Comparison of ENCODE assay signal across 8 cellular contexts in genomic region chr12:124457287-124458219, GRCh38.
DNase-seq lines count a peak whose midpoint lies in the region; ATAC-seq and TF ChIP-seq lines count a peak whose summit lies in the region.

No MANE protein-coding gene starts in this region.

- H4K91ac ChIP-seq in neuronal stem cell (ENCODE audit: low read depth, low read length, poor library complexity), result peak overlapping the region; percentile 85

- H2AFZ ChIP-seq in neuronal stem cell (ENCODE audit: low read length), result no peak overlapping the region

- peaks cover 17 to 18% of the 10 kb centered on the region in 2 donors for H3K4me1 ChIP-seq in neuronal stem cell (ENCODE audit: control insufficient read depth in 2 of 2, insufficient read depth in 1 of 2, low read depth in 1 of 2, low read length in 2 of 2)

- H3K4me2 ChIP-seq in neuronal stem cell (ENCODE audit: insufficient read depth, low read length, poor library complexity, severe bottlenecking), result peak overlapping the region; percentile 11

- H3K4me3 Mint-ChIP-seq in activated CD4-positive, alpha-beta memory T cell treated with anti-CD3 and anti-CD28 coated beads for 36 hours, result peak overlapping the region; percentile 55

- intact Hi-C loops in activated CD4-positive, alpha-beta memory T cell treated with anti-CD3 and anti-CD28 coated beads for 36 hours (cut with micrococcal nuclease), result loop anchor here (1.0 to 10.0 kb wide), 3 partner anchors 9 to 457 kb away; partner anchors contain the start of genes NCOR2 and UBC

- TF ChIP-seq POLR2A in GM15510 (IDR thresholded peaks at IDR 0.05; ENCODE audit: borderline replicate concordance, extremely low read depth, insufficient read length), result peak; percentile 34

- H3K27ac ChIP-seq in neuronal stem cell (replicated peaks; ENCODE audit: low read length), result no peak overlapping the region

- H3K27me3 ChIP-seq in neuronal stem cell (ENCODE audit: control insufficient read depth in 3 of 3, insufficient read depth in 3 of 3, low read depth in 1 of 3, low read length in 3 of 3), result no peaks in the 10 kb centered on the region

- H2BK5ac ChIP-seq in neuronal stem cell (ENCODE audit: low read length), result peak overlapping the region; percentile 53

- H3K18ac ChIP-seq in neuronal stem cell (ENCODE audit: low read length), result peak overlapping the region; percentile 93

- CTCF ChIA-PET in activated CD4-positive, alpha-beta memory T cell treated with anti-CD3 and anti-CD28 coated beads for 36 hours (lab: Charles Lee), result interaction anchor here (1.0 to 3.0 kb wide), 2 partner anchors 8 to 88 kb away, joined by 3 to 15 read pairs; no protein-coding TSS in a partner anchor

- H3K79me1 ChIP-seq in neuronal stem cell (ENCODE audit: low read depth, low read length), result peaks cover 4% of the 10 kb centered on the region

- peaks cover 3% of the 10 kb centered on the region for H3K9me3 Mint-ChIP-seq in activated CD4-positive, alpha-beta memory T cell treated with anti-CD3 and anti-CD28 coated beads for 36 hours

- H3K27ac Mint-ChIP-seq in activated CD4-positive, alpha-beta memory T cell treated with anti-CD3 and anti-CD28 coated beads for 36 hours, result peak overlapping the region; percentile 70

- H3K23ac ChIP-seq in neuronal stem cell (ENCODE audit: low read depth, low read length, poor library complexity), result peak overlapping the region; percentile 73

- H3K4me3 ChIP-seq in neuronal stem cell (ENCODE audit: low read length in 2 of 2), result no peak overlapping the region

- H3K4me1 Mint-ChIP-seq in activated CD4-positive, alpha-beta memory T cell treated with anti-CD3 and anti-CD28 coated beads for 36 hours (ENCODE audit: low read depth), result peaks cover 38% of the 10 kb centered on the region

- H3K27me3 Mint-ChIP-seq in activated CD4-positive, alpha-beta memory T cell treated with anti-CD3 and anti-CD28 coated beads for 36 hours, result no peaks in the 10 kb centered on the region

- peak overlapping the region; percentile 100 for H3K14ac ChIP-seq in neuronal stem cell (ENCODE audit: low read length)

- peak overlapping the region; percentile 96 for H4K8ac ChIP-seq in neuronal stem cell (ENCODE audit: low read depth, low read length)

- peak overlapping the region; percentile 97 for H3K4ac ChIP-seq in neuronal stem cell (ENCODE audit: low read length)

- no CpG with 5 or more reads among the region's 37 CpGs for WGBS in neuronal stem cell (ENCODE audit: extremely low coverage in 2 of 2, insufficient read length in 2 of 2, insufficient replicate concordance in 1 of 2), 2 donors

- peak overlapping the region; percentile 58 for H2BK12ac ChIP-seq in neuronal stem cell (ENCODE audit: low read length)

- peaks cover 0 to 2% of the 10 kb centered on the region in 2 donors for H3K9me3 ChIP-seq in neuronal stem cell (replicated peaks in 1 of 2; ENCODE audit: control insufficient read depth in 2 of 2, insufficient read depth in 1 of 2, low read depth in 1 of 2, low read length in 2 of 2)

- ATAC-seq in HG03460 (IDR thresholded peaks at IDR 0.05; ENCODE audit: unreplicated experiment), result peak; percentile 29
- ATAC-seq in HG03025 (IDR thresholded peaks at IDR 0.05; ENCODE audit: low FRiP score, unreplicated experiment), result no peak

- POLR2A ChIA-PET in activated CD4-positive, alpha-beta memory T cell treated with anti-CD3 and anti-CD28 coated beads for 36 hours (lab: Charles Lee), result no interaction called here

- no peak overlapping the region for H2BK15ac ChIP-seq in neuronal stem cell (ENCODE audit: low read length)

- H3K36me3 ChIP-seq in neuronal stem cell (replicated peaks in 1 of 2; ENCODE audit: control insufficient read depth in 2 of 2, insufficient read depth in 2 of 2, low read length in 2 of 2), result peaks cover 21 to 34% of the 10 kb centered on the region in 2 donors

- H2AK5ac ChIP-seq in neuronal stem cell (ENCODE audit: low read depth, low read length), result peak overlapping the region; percentile 86

- H3K9ac ChIP-seq in neuronal stem cell (ENCODE audit: low read depth, low read length, poor library complexity), result peak overlapping the region; percentile 70

- H3K36me3 Mint-ChIP-seq in activated CD4-positive, alpha-beta memory T cell treated with anti-CD3 and anti-CD28 coated beads for 36 hours, result peaks cover 24% of the 10 kb centered on the region

- no peak overlapping the region for H2BK120ac ChIP-seq in neuronal stem cell (ENCODE audit: low read depth, low read length)

- peak; percentile 76 for DNase-seq in activated CD4-positive, alpha-beta memory T cell treated with anti-CD3 and anti-CD28 coated beads for 36 hours
- peak; percentile 91 for DNase-seq in epidermal melanocyte (ENCODE audit: insufficient read length, low spot score)
- DNase-seq in neuronal stem cell (ENCODE audit: low spot score), result no peak
- peak; percentile 85 for DNase-seq in ureter (ENCODE audit: low spot score)
- DNase-seq in NCI-H1694 (lab: John Stamatoyannopoulos, UW), result no peak

Comparison
In these comparisons a context has a peak if more than half of its experiments do, and no peak if none do; other contexts are left out.
1. DNase-seq: peak in activated CD4-positive, alpha-beta memory T cell treated with anti-CD3 and anti-CD28 coated beads for 36 hours (single experiment), epidermal melanocyte (single experiment) and ureter (single experiment); none in neuronal stem cell (single experiment) and NCI-H1694 (single experiment).